In the genomic region with DNA sequence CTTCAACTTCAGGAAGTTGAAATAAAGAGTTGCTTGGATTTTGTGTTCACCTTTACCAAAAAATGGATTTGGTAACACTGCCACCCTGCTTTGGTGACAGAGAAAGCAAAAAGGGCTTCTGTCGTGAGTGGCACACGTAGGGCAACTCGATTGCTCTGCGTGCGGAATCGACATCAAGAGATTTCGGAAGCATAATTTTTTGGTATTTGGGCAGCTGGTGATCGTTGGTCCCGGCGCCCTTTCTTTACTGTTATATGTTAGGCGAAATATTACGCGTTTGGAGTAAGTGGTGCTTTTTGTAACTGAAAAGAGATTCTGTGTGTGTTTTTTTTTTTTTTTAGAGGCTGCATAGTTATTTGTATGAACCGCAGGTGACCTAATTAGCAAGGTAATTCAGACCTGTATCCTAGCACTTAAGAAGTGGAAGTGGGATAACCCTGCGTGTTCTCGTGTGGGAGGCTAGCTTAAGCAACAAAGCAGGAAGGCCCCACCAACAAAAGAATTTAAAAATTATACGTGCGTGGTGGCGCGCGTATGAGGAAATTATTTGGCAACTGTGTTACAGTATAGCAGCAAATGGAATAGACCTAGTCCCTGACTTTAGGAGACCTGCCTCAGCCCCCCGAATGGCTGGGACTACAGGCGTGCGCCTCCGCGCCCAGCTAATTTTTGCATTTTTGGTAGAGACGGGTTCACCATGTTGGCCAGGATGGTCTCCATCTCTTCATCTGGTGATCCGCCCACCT, we compare ENCODE assay signal across 8 cellular contexts. TPM values are rescaled to one million over a fixed set of nuclear protein-coding genes. Genes with fewer than 3 reads are reported as not detected.
DNase-seq lines count a peak whose midpoint lies in the region; ATAC-seq and TF ChIP-seq lines count a peak whose summit lies in the region.

RNU11 (plus strand) TSS at position 108 of the 746 bp plus-strand sequence.

- H3K4me1 ChIP-seq in osteoblast (ENCODE audit: insufficient read depth, low read length) (peaks cover 12% of the 10 kb centered on the region), thoracic aorta (ENCODE audit: control insufficient read depth in 1 of 2, low read depth in 2 of 2) (peaks cover 7 to 16% of the 10 kb centered on the region in 2 donors)

- H3K36me3 Mint-ChIP-seq in activated naive CD8-positive, alpha-beta T cell: no peaks in the 10 kb centered on the region
- no peaks in the 10 kb centered on the region for H3K36me3 Mint-ChIP-seq in glutamatergic neuron (ENCODE audit: unreplicated experiment)

- H3K9me3 ChIP-seq in SK-N-MC (ENCODE audit: low read depth, low read length): no peaks in the 10 kb centered on the region
- no peaks in the 10 kb centered on the region for H3K9me3 ChIP-seq in osteoblast (ENCODE audit: low read depth, low read length)
- H3K9me3 ChIP-seq in thoracic aorta: no peaks in the 10 kb centered on the region

- peak within 1 kb of the TSS; percentile 99 for H3K27ac ChIP-seq in SK-N-MC
- H3K27ac ChIP-seq in osteoblast (ENCODE audit: low read depth, low read length): peak within 1 kb of the TSS; percentile 99
- H3K27ac ChIP-seq in thoracic aorta: peak within 1 kb of the TSS; percentile 81 to 90

- H3K27me3 ChIP-seq in osteoblast (ENCODE audit: insufficient read depth, low read length) (no peaks in the 10 kb centered on the region), thoracic aorta (replicated peaks; ENCODE audit: insufficient read depth) (no peaks in the 10 kb centered on the region)

- TF ChIP-seq POLR2A in GM10847 (IDR thresholded peaks at IDR 0.05; ENCODE audit: extremely low read depth, insufficient read length): peak; percentile 99

- peak within 1 kb of the TSS; percentile 99 for H3K27ac Mint-ChIP-seq in activated naive CD8-positive, alpha-beta T cell
- peak within 1 kb of the TSS; percentile 100 for H3K27ac Mint-ChIP-seq in glutamatergic neuron (ENCODE audit: unreplicated experiment)

- TF ChIP-seq CTCF in glutamatergic neuron (IDR thresholded peaks at IDR 0.05; ENCODE audit: partially characterized antibody, unreplicated experiment) (no peak), osteoblast (IDR thresholded peaks at IDR 0.05; ENCODE audit: extremely low read depth, low read depth, low read length) (no peak), thoracic aorta (IDR thresholded peaks at IDR 0.05) (no peak)

- no peaks in the 10 kb centered on the region for H3K9me3 Mint-ChIP-seq in activated naive CD8-positive, alpha-beta T cell (ENCODE audit: low read depth)
- peaks cover 10% of the 10 kb centered on the region for H3K9me3 Mint-ChIP-seq in glutamatergic neuron (ENCODE audit: unreplicated experiment)

- no peaks in the 10 kb centered on the region for H4K20me1 ChIP-seq in osteoblast (ENCODE audit: insufficient read depth, low read length)

- DNase-seq in NCI-H1048 (lab: John Stamatoyannopoulos, UW): peak; percentile 96
- DNase-seq in SK-N-MC (ENCODE audit: low read depth, low spot score): peak; percentile 99
- peak; percentile 79 for DNase-seq in glutamatergic neuron
- DNase-seq in osteoblast (ENCODE audit: insufficient read length, low spot score, missing footprints): peak; percentile 96
- peak; percentile 70 for DNase-seq in thoracic aorta (ENCODE audit: low spot score)

- H3K4me3 Mint-ChIP-seq in activated naive CD8-positive, alpha-beta T cell: peak within 1 kb of the TSS; percentile 87
- peak within 1 kb of the TSS; percentile 95 for H3K4me3 Mint-ChIP-seq in glutamatergic neuron (ENCODE audit: unreplicated experiment)

- peak within 1 kb of the TSS; percentile 95 for H3K4me2 ChIP-seq in osteoblast (ENCODE audit: insufficient read depth, low read length)

- H3K27me3 Mint-ChIP-seq in activated naive CD8-positive, alpha-beta T cell: no peaks in the 10 kb centered on the region
- peaks cover 13% of the 10 kb centered on the region for H3K27me3 Mint-ChIP-seq in glutamatergic neuron (ENCODE audit: unreplicated experiment)

- H2AFZ ChIP-seq in osteoblast (ENCODE audit: low read length): peak within 1 kb of the TSS; percentile 86

- H3K4me1 Mint-ChIP-seq in activated naive CD8-positive, alpha-beta T cell (ENCODE audit: low read depth): peaks cover 33% of the 10 kb centered on the region
- peaks cover 5% of the 10 kb centered on the region for H3K4me1 Mint-ChIP-seq in glutamatergic neuron (ENCODE audit: low read depth, unreplicated experiment)

- H3K9ac ChIP-seq in SK-N-MC (ENCODE audit: insufficient read length): peak within 1 kb of the TSS; percentile 94

- H3K4me3 ChIP-seq in SK-N-MC: peak within 1 kb of the TSS; percentile 72
- H3K4me3 ChIP-seq in osteoblast (ENCODE audit: insufficient read depth, low read length): peak within 1 kb of the TSS; percentile 65
- H3K4me3 ChIP-seq in thoracic aorta: peak within 1 kb of the TSS; percentile 61

- peak; percentile 60 for ATAC-seq in HG02588 (IDR thresholded peaks at IDR 0.05; ENCODE audit: unreplicated experiment)
- peak; percentile 97 for ATAC-seq in thoracic aorta (ENCODE audit: insufficient number of reproducible peaks, low FRiP score, low read depth)

- H3K36me3 ChIP-seq in SK-N-MC (ENCODE audit: insufficient read depth, low read length) (no peaks in the 10 kb centered on the region), osteoblast (ENCODE audit: insufficient read depth, low read length) (no peaks in the 10 kb centered on the region), thoracic aorta (no peaks in the 10 kb centered on the region)

- H3K79me2 ChIP-seq in osteoblast (ENCODE audit: insufficient read depth, low read length): no peaks in the 10 kb centered on the region

RNA-seq across cellular contexts. Expression of gene RNU11, which starts in this region (rescaled TPM):
- not detected for total RNA-seq in glutamatergic neuron (ENCODE audit: unreplicated experiment)
- total RNA-seq in osteoblast: not detected in 2 replicates
- total RNA-seq in thoracic aorta: not detected

Comparison
In these comparisons a context has a peak if more than half of its experiments do, and no peak if none do; other contexts are left out.
1. Peak in every context shown above with its lines: DNase-seq, ATAC-seq, H3K4me3 ChIP-seq and H3K27ac ChIP-seq.
2. Peak in DNase-seq in glutamatergic neuron; RNA of the gene not detected or under 1 TPM.
3. Peak in DNase-seq, H3K4me3 ChIP-seq, H3K27ac ChIP-seq and H3K4me2 ChIP-seq in osteoblast; RNA of the gene not detected or under 1 TPM.
4. Peak in DNase-seq, ATAC-seq, H3K4me3 ChIP-seq and H3K27ac ChIP-seq in thoracic aorta; RNA of the gene not detected or under 1 TPM.